ENCODE assay signal across 24 cellular contexts in the genomic region with DNA sequence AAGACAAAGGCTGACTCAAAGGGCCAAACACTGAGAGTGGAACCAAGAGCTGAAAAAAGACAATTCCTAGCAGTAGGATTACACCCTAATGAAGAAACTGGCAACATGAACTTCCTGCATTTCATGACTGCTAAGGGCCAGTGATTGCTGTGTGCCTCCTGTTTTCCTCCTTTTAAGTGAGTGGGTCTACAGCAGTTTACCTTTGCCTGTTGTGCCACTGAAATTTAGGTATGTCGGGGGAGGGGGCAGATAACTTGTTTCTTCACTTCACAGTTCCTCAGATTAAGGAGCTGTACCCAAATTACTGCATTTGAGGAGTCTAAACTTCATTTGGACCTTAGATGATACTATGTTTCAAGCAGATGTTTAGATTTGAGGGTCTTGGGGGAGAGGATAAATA.
A peak's percentile ranks its signal among the peaks of the same experiment; 100 is the strongest.
DNase-seq lines count a peak whose midpoint lies in the region; ATAC-seq and TF ChIP-seq lines count a peak whose summit lies in the region.
"Had no signal": no experiment of that assay in that cellular context is flagged by ENCODE, and none has a peak within 500 bp of the region (broad histone marks: within the 10 kb centered on the region; RNA-seq: fewer than 3 reads in every experiment).

No MANE protein-coding gene starts in this region.

- H3K36me3 Mint-ChIP-seq in WTC11: peaks cover 2% of the 10 kb centered on the region; the same call in 1 of the 2 replicates
- no peaks in the 10 kb centered on the region for H3K36me3 Mint-ChIP-seq in endodermal cell (ENCODE audit: low read depth)
- H3K36me3 Mint-ChIP-seq: CD14-positive monocyte; CD4-positive, alpha-beta memory T cell; CD4-positive, CD25-positive, alpha-beta regulatory T cell; CD8-positive, alpha-beta memory T cell had no signal

- H3K9me3 Mint-ChIP-seq in WTC11 (peaks cover 17% of the 10 kb centered on the region), endodermal cell (peaks cover 4% of the 10 kb centered on the region)

- POLR2A ChIA-PET in WTC11 (lab: Charles Lee): no interaction called here

- ATAC-seq in WTC11 (peak; percentile 64), GM21515 (IDR thresholded peaks at IDR 0.05; ENCODE audit: unreplicated experiment) (no peak)
- ATAC-seq: GM12878 had no signal

- no peak for TF ChIP-seq CTCF in WTC11 (IDR thresholded peaks at IDR 0.05)
- no peak for TF ChIP-seq CTCF in endodermal cell (conservative IDR thresholded peaks at IDR 0.05)
- no peak for TF ChIP-seq CTCF in GM20000 (IDR thresholded peaks at IDR 0.05; ENCODE audit: extremely low read depth, missing control alignments)
- no peak for TF ChIP-seq CTCF in right atrium auricular region (IDR thresholded peaks at IDR 0.05)

- H3K4me1 ChIP-seq in endodermal cell (ENCODE audit: control insufficient read depth, insufficient read depth, low read length): no peaks in the 10 kb centered on the region
- H3K4me1 ChIP-seq in mesendoderm (ENCODE audit: control insufficient read depth, low read depth, low read length): no peaks in the 10 kb centered on the region
- no peaks in the 10 kb centered on the region for H3K4me1 ChIP-seq in right atrium auricular region
- H3K4me1 ChIP-seq: BE2C, BLaER1 had no signal

- no peak overlapping the region for H4K5ac ChIP-seq in mesendoderm (ENCODE audit: low read length)

- H3K27me3 ChIP-seq in endodermal cell (ENCODE audit: control insufficient read depth, insufficient read depth, low read length, poor library complexity, severe bottlenecking): no peaks in the 10 kb centered on the region
- no peaks in the 10 kb centered on the region for H3K27me3 ChIP-seq in mesendoderm (ENCODE audit: insufficient read depth, low read length, poor library complexity)
- H3K27me3 ChIP-seq in right atrium auricular region: no peaks in the 10 kb centered on the region
- H3K27me3 ChIP-seq: BLaER1 had no signal

- H3K9ac ChIP-seq in endodermal cell (ENCODE audit: extremely low read depth, low read length, poor library complexity, severe bottlenecking): no peak overlapping the region
- H3K9ac ChIP-seq in mesendoderm (ENCODE audit: low read length): no peak overlapping the region
- H3K9ac ChIP-seq: BLaER1 had no signal

- H3K27me3 Mint-ChIP-seq in WTC11 (ENCODE audit: low read depth) (no peaks in the 10 kb centered on the region), endodermal cell (ENCODE audit: insufficient read depth) (no peaks in the 10 kb centered on the region)
- H3K27me3 Mint-ChIP-seq: CD4-positive, CD25-positive, alpha-beta regulatory T cell had no signal

- H3K4me2 ChIP-seq in mesendoderm (ENCODE audit: low read length): no peak overlapping the region
- H3K4me2 ChIP-seq: BLaER1 had no signal

- H3K23ac ChIP-seq in mesendoderm (ENCODE audit: low read length): no peak overlapping the region

- H3K27ac Mint-ChIP-seq in WTC11 (no peak overlapping the region), endodermal cell (no peak overlapping the region)
- H3K27ac Mint-ChIP-seq: CD14-positive monocyte; CD4-positive, alpha-beta memory T cell; CD4-positive, CD25-positive, alpha-beta regulatory T cell had no signal

- no peak overlapping the region for H2AK5ac ChIP-seq in mesendoderm (ENCODE audit: low read length)

- H3K79me1 ChIP-seq in mesendoderm (ENCODE audit: low read length): no peaks in the 10 kb centered on the region

- H3K4me1 Mint-ChIP-seq in WTC11: peaks cover 11% of the 10 kb centered on the region
- peaks cover 9% of the 10 kb centered on the region for H3K4me1 Mint-ChIP-seq in endodermal cell
- H3K4me1 Mint-ChIP-seq: CD4-positive, alpha-beta memory T cell; CD4-positive, CD25-positive, alpha-beta regulatory T cell; CD8-positive, alpha-beta memory T cell had no signal

- no peak for DNase-seq in WTC11 (ENCODE audit: low spot score)
- DNase-seq in endodermal cell: peak; percentile 64
- DNase-seq in mesendoderm: peak; percentile 25
- no peak for DNase-seq in GM20000 (ENCODE audit: low spot score)
- no peak for DNase-seq in right atrium auricular region (ENCODE audit: low spot score)
- DNase-seq: 8988T; ACHN; BE2C; C1 segment of cervical spinal cord; CD4-positive, alpha-beta memory T cell; CD4-positive, CD25-positive, alpha-beta regulatory T cell; CD8-positive, alpha-beta memory T cell; COR-L47; DMS 273 treated with DMSO at 0.1 percent for 48 hours; DMS153; DMS53; DMS79; DND-41; EL; GDM1 had no signal

- H2BK15ac ChIP-seq in mesendoderm (replicated peaks; ENCODE audit: low read depth): no peak overlapping the region

- H4K8ac ChIP-seq in mesendoderm (ENCODE audit: low read depth, low read length): no peak overlapping the region

- no peaks in the 10 kb centered on the region for H3K36me3 ChIP-seq in endodermal cell (ENCODE audit: control insufficient read depth, insufficient read depth, low read length)
- no peaks in the 10 kb centered on the region for H3K36me3 ChIP-seq in mesendoderm (ENCODE audit: control insufficient read depth, insufficient read depth, low read length)
- H3K36me3 ChIP-seq in right atrium auricular region: no peaks in the 10 kb centered on the region
- H3K36me3 ChIP-seq: BE2C, BLaER1 had no signal

- no peak overlapping the region for H3K4ac ChIP-seq in mesendoderm (ENCODE audit: low read depth, low read length)

- no peaks in the 10 kb centered on the region for H3K9me3 ChIP-seq in endodermal cell (ENCODE audit: control insufficient read depth, low read length)
- H3K9me3 ChIP-seq in right atrium auricular region: no peaks in the 10 kb centered on the region
- H3K9me3 ChIP-seq: BE2C, BLaER1 had no signal

- no peak overlapping the region for H2BK5ac ChIP-seq in mesendoderm (ENCODE audit: low read length)

- no peaks in the 10 kb centered on the region for H3K79me2 ChIP-seq in mesendoderm (ENCODE audit: control insufficient read depth, insufficient read depth, low read length)

- CTCF ChIA-PET in WTC11 (lab: Charles Lee): no interaction called here

- H2BK120ac ChIP-seq in mesendoderm (ENCODE audit: low read depth, low read length): no peak overlapping the region

- H3K4me3 ChIP-seq in endodermal cell (ENCODE audit: low read length) (no peak overlapping the region), mesendoderm (ENCODE audit: low read length) (no peak overlapping the region), right atrium auricular region (no peak overlapping the region)
- H3K4me3 ChIP-seq: BLaER1, GM12878 had no signal

- H3K4me3 Mint-ChIP-seq in WTC11 (no peak overlapping the region), endodermal cell (no peak overlapping the region)
- H3K4me3 Mint-ChIP-seq: CD14-positive monocyte; CD4-positive, alpha-beta memory T cell; CD4-positive, CD25-positive, alpha-beta regulatory T cell; CD8-positive, alpha-beta memory T cell had no signal

- no peak overlapping the region for H3K18ac ChIP-seq in mesendoderm (ENCODE audit: low read length)

- 83 to 100% methylated on average over 1 of the region's 1 CpG for WGBS in endodermal cell (ENCODE audit: insufficient coverage in 1 of 2, insufficient read length in 1 of 2), 2 experiments
- WGBS in mesendoderm (ENCODE audit: extremely low coverage, insufficient coverage, low lambda C conversion rate): no CpG with 5 or more reads among the region's 1 CpG

- no peak overlapping the region for H3K56ac ChIP-seq in mesendoderm (ENCODE audit: low read length)

- H3K27ac ChIP-seq in endodermal cell (ENCODE audit: low read depth, low read length) (no peak overlapping the region), mesendoderm (ENCODE audit: low read depth, low read length) (no peak overlapping the region), right atrium auricular region (no peak overlapping the region)
- H3K27ac ChIP-seq: BLaER1 had no signal

TF ChIP-seq in WTC11, 78 proteins besides CTCF, POLR2A, EP300 and RAD21 (continues in another document):
- TF ChIP-seq FOXJ3 (CRISPR knock-in tag; IDR thresholded peaks at IDR 0.05; ENCODE audit: borderline replicate concordance) (no peak), OVOL2 (CRISPR knock-in tag; IDR thresholded peaks at IDR 0.05; ENCODE audit: borderline replicate concordance) (no peak)
- TF ChIP-seq, protein P1, sequence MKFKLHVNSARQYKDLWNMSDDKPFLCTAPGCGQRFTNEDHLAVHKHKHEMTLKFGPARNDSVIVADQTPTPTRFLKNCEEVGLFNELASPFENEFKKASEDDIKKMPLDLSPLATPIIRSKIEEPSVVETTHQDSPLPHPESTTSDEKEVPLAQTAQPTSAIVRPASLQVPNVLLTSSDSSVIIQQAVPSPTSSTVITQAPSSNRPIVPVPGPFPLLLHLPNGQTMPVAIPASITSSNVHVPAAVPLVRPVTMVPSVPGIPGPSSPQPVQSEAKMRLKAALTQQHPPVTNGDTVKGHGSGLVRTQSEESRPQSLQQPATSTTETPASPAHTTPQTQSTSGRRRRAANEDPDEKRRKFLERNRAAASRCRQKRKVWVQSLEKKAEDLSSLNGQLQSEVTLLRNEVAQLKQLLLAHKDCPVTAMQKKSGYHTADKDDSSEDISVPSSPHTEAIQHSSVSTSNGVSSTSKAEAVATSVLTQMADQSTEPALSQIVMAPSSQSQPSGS (CRISPR knock-in tag; IDR thresholded peaks at IDR 0.05; ENCODE audit: borderline replicate concordance, low read depth): no peak

Comparison
In these comparisons a context has a peak if more than half of its experiments do, and no peak if none do; other contexts are left out.
1. DNase-seq: peak in endodermal cell (single experiment) and mesendoderm (single experiment); none in WTC11 (single experiment), GM20000 (single experiment) and right atrium auricular region (single experiment).